Comparison of ENCODE assay signal across 1 cellular context in genomic region chr22:46018859-46019258, GRCh38.
TF ChIP-seq lines count a peak whose summit lies in the region.

No MANE protein-coding gene starts in this region.

TF ChIP-seq in GM23338, 12 proteins besides CTCF, POLR2A, EP300 and RAD21:
- TF ChIP-seq POLR2AphosphoS5 (IDR thresholded peaks at IDR 0.05; ENCODE audit: low read depth) = no peak
